16 cellular contexts compared by ENCODE assay signal in genomic region chr3:47006145-47006651, GRCh38. TPM values are rescaled to one million over a fixed set of nuclear protein-coding genes. Genes with fewer than 3 reads are reported as not detected.
DNase-seq lines count a peak whose midpoint lies in the region; ATAC-seq and TF ChIP-seq lines count a peak whose summit lies in the region.
"Had no signal": no experiment of that assay in that cellular context is flagged by ENCODE, and none has a peak within 500 bp of the region (broad histone marks: within the 10 kb centered on the region; RNA-seq: fewer than 3 reads in every experiment).

No MANE protein-coding gene starts in this region.

- no TSS peak for BruUV-seq in PC-9 (replicated peaks; lab: Mats Ljungman, UMichigan)

- no peaks in the 10 kb centered on the region for H3K27me3 Mint-ChIP-seq in T-helper 17 cell
- H3K27me3 Mint-ChIP-seq in endothelial cell (ENCODE audit: unreplicated experiment), result peaks cover 6% of the 10 kb centered on the region

- H3K27ac ChIP-seq in DND-41 (ENCODE audit: low read length) (peak overlapping the region; percentile 23; the same call in 1 of the 2 replicates), spleen (no peak overlapping the region), PC-9 (no peak overlapping the region), Karpas-422 (ENCODE audit: low read length) (no peak overlapping the region)
- H3K27ac ChIP-seq: BLaER1 had no signal

- intact Hi-C loops in spleen (cut with DNase I; ENCODE audit: low total_unique reads), result no loop called here
- intact Hi-C loops in PC-9 (cut with micrococcal nuclease; ENCODE audit: unreplicated experiment), result no loop called here

- no peak overlapping the region for H3K4me3 ChIP-seq in DND-41 (ENCODE audit: low read depth in 1 of 2, low read length in 2 of 2)
- H3K4me3 ChIP-seq in spleen, result no peak overlapping the region
- no peak overlapping the region for H3K4me3 ChIP-seq in PC-9
- no peak overlapping the region for H3K4me3 ChIP-seq in Karpas-422 (ENCODE audit: low read length)
- H3K4me3 ChIP-seq: BLaER1 had no signal

- no peaks in the 10 kb centered on the region for H3K27me3 ChIP-seq in DND-41 (ENCODE audit: insufficient read depth, low read length, poor library complexity)
- H3K27me3 ChIP-seq in spleen (replicated peaks in 1 of 7), result no peaks in the 10 kb centered on the region
- H3K27me3 ChIP-seq in PC-9 (ENCODE audit: insufficient read depth, low read depth), result no peaks in the 10 kb centered on the region
- H3K27me3 ChIP-seq in Karpas-422 (ENCODE audit: low read length), result no peaks in the 10 kb centered on the region
- H3K27me3 ChIP-seq: BLaER1 had no signal

- H3K36me3 ChIP-seq in DND-41 (ENCODE audit: insufficient read depth, low read length) (peaks cover 93% of the 10 kb centered on the region), spleen (peaks cover 0 to 97% (median 70%) of the 10 kb centered on the region in 6 donors), PC-9 (ENCODE audit: low read depth) (no peaks in the 10 kb centered on the region), Karpas-422 (ENCODE audit: insufficient read depth, low read length) (peaks cover 16% of the 10 kb centered on the region)

- H3K79me2 ChIP-seq in DND-41 (ENCODE audit: insufficient read depth, low read length) (no peaks in the 10 kb centered on the region), PC-9 (ENCODE audit: low read depth) (no peaks in the 10 kb centered on the region), Karpas-422 (ENCODE audit: low read length) (no peaks in the 10 kb centered on the region)

- H2AFZ ChIP-seq in DND-41 (ENCODE audit: low read depth, low read length) (no peak overlapping the region), PC-9 (no peak overlapping the region), Karpas-422 (ENCODE audit: low read length) (no peak overlapping the region)

- H4K20me1 ChIP-seq in DND-41 (ENCODE audit: insufficient read depth, low read length) (no peaks in the 10 kb centered on the region; the same call in 1 of the 2 replicates), PC-9 (ENCODE audit: insufficient read depth) (no peaks in the 10 kb centered on the region), Karpas-422 (ENCODE audit: insufficient read depth, low read depth, low read length) (0 out of 2 replicates have a peak, but pooled peaks cover 6% of the 10 kb centered on the region)
- H4K20me1 ChIP-seq: BLaER1 had no signal

- DNase-seq in DND-41 (no peak), T-helper 17 cell (no peak), endothelial cell (ENCODE audit: low spot score) (no peak), spleen (peak; percentile 58), PC-9 (no peak), Karpas-422 (no peak), SIG-M5 treated with dmso at 0.1 percent for 504 hours (lab: John Stamatoyannopoulos, UW; ENCODE audit: unreplicated experiment) (no peak), T-helper 9 cell (no peak)
- DNase-seq: COR-L47; DMS153; NCI-H1436; NCI-H2081 treated with DMSO at 0.1 percent for 48 hours; NCI-H69; NK-92 treated with Interleukin-12 subunit alpha and Interleukin-12 subunit beta, amount 100 ng/mL, for 24 hours; SHP77 had no signal

- no peaks in the 10 kb centered on the region for H3F3A ChIP-seq in PC-9 (ENCODE audit: insufficient read depth, low read depth)

- H3K9ac ChIP-seq in DND-41 (ENCODE audit: low read depth, low read length) (no peak overlapping the region), Karpas-422 (ENCODE audit: low read length) (no peak overlapping the region)

- peaks cover 2% of the 10 kb centered on the region for H3K4me1 Mint-ChIP-seq in T-helper 17 cell
- peaks cover 3% of the 10 kb centered on the region for H3K4me1 Mint-ChIP-seq in endothelial cell (ENCODE audit: unreplicated experiment)

- 88 to 95% (median 91%) methylated on average over 7 to 9 of the region's 9 CpGs for WGBS in spleen, 5 donors

- POLR2A ChIA-PET in PC-9 (lab: Charles Lee; ENCODE audit: unreplicated experiment), result interaction anchor here (0.7 kb wide), 1 partner anchor 91 kb away, joined by 3 read pairs; no protein-coding TSS in a partner anchor

- CTCF ChIA-PET in PC-9 (lab: Charles Lee), result no interaction called here

- H3K4me1 ChIP-seq in DND-41 (ENCODE audit: insufficient read depth, low read length) (no peaks in the 10 kb centered on the region), spleen (peaks cover 4 to 36% (median 18%) of the 10 kb centered on the region in 6 donors), PC-9 (replicated peaks; ENCODE audit: insufficient read depth) (no peaks in the 10 kb centered on the region), Karpas-422 (ENCODE audit: low read length) (peaks cover 4% of the 10 kb centered on the region)

- no peak for TF ChIP-seq CTCF in DND-41 (IDR thresholded peaks at IDR 0.05; ENCODE audit: borderline replicate concordance, extremely low read depth, low read length, poor library complexity, severe bottlenecking)
- no peak for TF ChIP-seq CTCF in endothelial cell (IDR thresholded peaks at IDR 0.05; ENCODE audit: unreplicated experiment)
- TF ChIP-seq CTCF in spleen (IDR thresholded peaks at IDR 0.05 in 8 of 11, conservative IDR thresholded peaks at IDR 0.05 in 3 of 11), result no peak
- TF ChIP-seq CTCF in PC-9 (conservative IDR thresholded peaks at IDR 0.05), result no peak

- no peak overlapping the region for H3K4me3 Mint-ChIP-seq in T-helper 17 cell
- peak overlapping the region; percentile 59 for H3K4me3 Mint-ChIP-seq in endothelial cell (ENCODE audit: unreplicated experiment)

- ATAC-seq in DND-41 (ENCODE audit: insufficient read depth, low read depth), result no peak
- no peak for ATAC-seq in T-helper 17 cell

- H3K27ac Mint-ChIP-seq in T-helper 17 cell (peak overlapping the region; percentile 86), endothelial cell (ENCODE audit: unreplicated experiment) (no peak overlapping the region)

- H3K4me2 ChIP-seq in DND-41 (ENCODE audit: insufficient read depth, low read length) (no peak overlapping the region), PC-9 (no peak overlapping the region), Karpas-422 (ENCODE audit: low read depth, low read length, poor library complexity, severe bottlenecking) (no peak overlapping the region)
- H3K4me2 ChIP-seq: BLaER1 had no signal

- H3K9me2 ChIP-seq in PC-9 (ENCODE audit: insufficient read depth) (no peaks in the 10 kb centered on the region), Karpas-422 (replicated peaks; ENCODE audit: insufficient read depth, low read length) (no peaks in the 10 kb centered on the region)

- no peaks in the 10 kb centered on the region for H3K9me3 Mint-ChIP-seq in endothelial cell (ENCODE audit: unreplicated experiment)

- TF ChIP-seq POLR2A in spleen (IDR thresholded peaks at IDR 0.05), result no peak

- H3K9me3 ChIP-seq in DND-41 (ENCODE audit: insufficient read depth, low read length, severe bottlenecking) (no peaks in the 10 kb centered on the region), T-helper 17 cell (ENCODE audit: control insufficient read depth, low read length, poor library complexity, severe bottlenecking) (no peaks in the 10 kb centered on the region), spleen (no peaks in the 10 kb centered on the region), PC-9 (ENCODE audit: insufficient read depth, low read depth) (no peaks in the 10 kb centered on the region), Karpas-422 (ENCODE audit: low read length) (no peaks in the 10 kb centered on the region)
- H3K9me3 ChIP-seq: BLaER1 had no signal

- H3K36me3 Mint-ChIP-seq in T-helper 17 cell (ENCODE audit: low read depth) (peaks cover 5% of the 10 kb centered on the region), endothelial cell (ENCODE audit: low read depth, unreplicated experiment) (peaks cover 34% of the 10 kb centered on the region)

RNA-seq across cellular contexts. Expression of gene NBEAL2, which starts 26.7 kb away (rescaled TPM):
- total RNA-seq in T-helper 17 cell (100 to 1,000 TPM; 285 to 303 TPM), endothelial cell (ENCODE audit: unreplicated experiment) (202 TPM), spleen (100 to 1,000 TPM; 101 to 271 (median 162) TPM), PC-9 (2021) (69.7 and 81.0 TPM in 2 replicates)
- polyA plus RNA-seq in spleen, result 100 to 1,000 TPM in 2 of 3 donors, 10 to 100 TPM in 1; 44.0 to 126 (median 119) TPM
- 60.5 and 133 TPM in 2 replicates for total RNA-seq in Karpas-422 (2014; rRNA removed; shearing (Covaris generic); ENCODE audit: low replicate concordance)

RNA-seq across cellular contexts. Expression of gene CCDC12, which starts 29.7 kb away (rescaled TPM):
- 10 to 100 TPM; 67.6 to 75.8 TPM for total RNA-seq in T-helper 17 cell
- total RNA-seq in endothelial cell (ENCODE audit: unreplicated experiment), result 36.3 TPM
- total RNA-seq in spleen, result 10 to 100 TPM; 36.5 to 71.4 (median 54.7) TPM
- polyA plus RNA-seq in spleen, result 100 to 1,000 TPM in 2 of 3 donors, 10 to 100 TPM in 1; 93.5 to 124 (median 105) TPM
- total RNA-seq in PC-9 (2021), result 39.3 and 43.1 TPM in 2 replicates
- 40.2 and 83.5 TPM in 2 replicates for total RNA-seq in Karpas-422 (2014; rRNA removed; shearing (Covaris generic); ENCODE audit: low replicate concordance)
